ENCODE assay signal across 17 cellular contexts in the genomic region with DNA sequence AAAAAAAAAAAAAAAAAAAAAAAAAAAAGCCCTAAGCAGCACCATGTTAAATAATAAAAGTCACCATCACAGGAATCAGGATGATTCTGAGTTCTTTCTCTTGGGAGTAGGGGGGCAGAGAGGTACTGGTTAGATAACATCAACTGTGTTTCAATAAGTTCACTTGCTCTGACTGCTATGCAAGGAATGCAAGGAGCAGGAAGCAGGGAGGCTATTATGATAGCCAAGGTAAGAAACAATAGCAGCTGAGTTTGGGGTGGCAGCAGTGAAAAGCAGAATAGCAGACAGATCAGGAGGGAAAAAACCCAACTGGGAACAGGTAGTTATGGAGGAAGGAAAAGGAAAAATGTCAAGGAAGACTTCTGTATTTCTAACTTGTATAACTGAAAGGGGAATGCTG. TPM values are rescaled to one million over a fixed set of nuclear protein-coding genes. Genes with fewer than 3 reads are reported as not detected.
DNase-seq lines count a peak whose midpoint lies in the region; ATAC-seq and TF ChIP-seq lines count a peak whose summit lies in the region.
"Had no signal": no experiment of that assay in that cellular context is flagged by ENCODE, and none has a peak within 500 bp of the region (broad histone marks: within the 10 kb centered on the region; RNA-seq: fewer than 3 reads in every experiment).

No MANE protein-coding gene starts in this region.

- peaks cover 10% of the 10 kb centered on the region for H3K4me1 Mint-ChIP-seq in activated CD4-positive, alpha-beta T cell treated with anti-CD3 and anti-CD28 coated beads, Interleukin-2, amount 10 ng/mL, durations not matched to agents 7 days and 5 days
- peaks cover 15% of the 10 kb centered on the region for H3K4me1 Mint-ChIP-seq in stimulated activated memory B cell treated with anti-CD40 and anti-IgM and Interleukin-4, amounts not matched to agents 10 μg/mL and 1 μg/mL and 100 μg/mL, for 72 hours

- peak overlapping the region; percentile 37 for H3K27ac Mint-ChIP-seq in activated CD4-positive, alpha-beta T cell treated with anti-CD3 and anti-CD28 coated beads, Interleukin-2, amount 10 ng/mL, durations not matched to agents 7 days and 5 days
- H3K27ac Mint-ChIP-seq in stimulated activated memory B cell treated with anti-CD40 and anti-IgM and Interleukin-4, amounts not matched to agents 10 μg/mL and 1 μg/mL and 100 μg/mL, for 72 hours = peak overlapping the region; percentile 4

- DNase-seq in activated CD4-positive, alpha-beta T cell treated with anti-CD3 and anti-CD28 coated beads, Interleukin-2, amount 10 ng/mL, durations not matched to agents 7 days and 5 days = no peak
- no peak for DNase-seq in activated CD4-positive, alpha-beta T cell treated with anti-CD3 and anti-CD28 coated beads for 1 hour
- DNase-seq in astrocyte of the hippocampus (ENCODE audit: low read depth, low spot score) (peak; percentile 7), kidney tubule cell (ENCODE audit: low spot score) (peak; percentile 56), MV-4-11 (lab: John Stamatoyannopoulos, UW) (no peak), amniotic stem cell (lab: John Stamatoyannopoulos, UW) (no peak), GM13976 (ENCODE audit: low spot score) (no peak)
- DNase-seq: 8988T; CD4-positive, alpha-beta memory T cell; DND-41; KG1; NCI-H1436; NCI-H2081; NCI-H510A treated with DMSO at 0.1 percent for 48 hours; NCI-H82; PC-3 had no signal

- H3K4me3 Mint-ChIP-seq in activated CD4-positive, alpha-beta T cell treated with anti-CD3 and anti-CD28 coated beads, Interleukin-2, amount 10 ng/mL, durations not matched to agents 7 days and 5 days = no peak overlapping the region
- H3K4me3 Mint-ChIP-seq in stimulated activated memory B cell treated with anti-CD40 and anti-IgM and Interleukin-4, amounts not matched to agents 10 μg/mL and 1 μg/mL and 100 μg/mL, for 72 hours = no peak overlapping the region
- H3K4me3 Mint-ChIP-seq: CD4-positive, alpha-beta memory T cell had no signal

- ATAC-seq in stimulated activated memory B cell treated with anti-CD40 and anti-IgM and Interleukin-4, amounts not matched to agents 10 μg/mL and 1 μg/mL and 100 μg/mL, for 72 hours = no peak
- ATAC-seq: PC-3 had no signal

- H3K36me3 Mint-ChIP-seq in activated CD4-positive, alpha-beta T cell treated with anti-CD3 and anti-CD28 coated beads, Interleukin-2, amount 10 ng/mL, durations not matched to agents 7 days and 5 days (ENCODE audit: low read depth) = peaks cover 57% of the 10 kb centered on the region
- peaks cover 37% of the 10 kb centered on the region for H3K36me3 Mint-ChIP-seq in stimulated activated memory B cell treated with anti-CD40 and anti-IgM and Interleukin-4, amounts not matched to agents 10 μg/mL and 1 μg/mL and 100 μg/mL, for 72 hours

- POLR2A ChIA-PET in activated CD4-positive, alpha-beta T cell treated with anti-CD3 and anti-CD28 coated beads, Interleukin-2, amount 10 ng/mL, durations not matched to agents 7 days and 5 days (lab: Charles Lee) = no interaction called here

- no peaks in the 10 kb centered on the region for H3K27me3 Mint-ChIP-seq in activated CD4-positive, alpha-beta T cell treated with anti-CD3 and anti-CD28 coated beads, Interleukin-2, amount 10 ng/mL, durations not matched to agents 7 days and 5 days
- no peaks in the 10 kb centered on the region for H3K27me3 Mint-ChIP-seq in stimulated activated memory B cell treated with anti-CD40 and anti-IgM and Interleukin-4, amounts not matched to agents 10 μg/mL and 1 μg/mL and 100 μg/mL, for 72 hours
- H3K27me3 Mint-ChIP-seq: CD4-positive, alpha-beta memory T cell had no signal

- CTCF ChIA-PET in activated CD4-positive, alpha-beta T cell treated with anti-CD3 and anti-CD28 coated beads, Interleukin-2, amount 10 ng/mL, durations not matched to agents 7 days and 5 days (lab: Charles Lee) = interaction anchor here (1.2 kb wide), 1 partner anchor 8 kb away, joined by 5 read pairs; a partner anchor contains a TSS

- in situ Hi-C loops in GM13976 (cut with MboI; ENCODE audit: low sequenced_read_pairs, unreplicated experiment) = loop anchor here (25.0 kb wide), 1 partner anchor 197 kb away; no protein-coding TSS in a partner anchor

- TF ChIP-seq CTCF in GM13976 (IDR thresholded peaks at IDR 0.05; ENCODE audit: borderline replicate concordance, control extremely low read depth, extremely low read depth, insufficient read depth, missing control alignments) = no peak

- H3K9me3 Mint-ChIP-seq in activated CD4-positive, alpha-beta T cell treated with anti-CD3 and anti-CD28 coated beads, Interleukin-2, amount 10 ng/mL, durations not matched to agents 7 days and 5 days = no peaks in the 10 kb centered on the region
- H3K9me3 Mint-ChIP-seq in stimulated activated memory B cell treated with anti-CD40 and anti-IgM and Interleukin-4, amounts not matched to agents 10 μg/mL and 1 μg/mL and 100 μg/mL, for 72 hours = no peaks in the 10 kb centered on the region
- H3K9me3 Mint-ChIP-seq: CD4-positive, alpha-beta memory T cell had no signal

RNA-seq across cellular contexts. Expression of a gene that starts 8.2 kb away (rescaled TPM):
- 10 to 100 TPM; 31.4 to 31.7 TPM for total RNA-seq in activated CD4-positive, alpha-beta T cell treated with anti-CD3 and anti-CD28 coated beads, Interleukin-2, amount 10 ng/mL, durations not matched to agents 7 days and 5 days

Comparison
In these comparisons a context has a peak if more than half of its experiments do, and no peak if none do; other contexts are left out.
1. DNase-seq: peak in astrocyte of the hippocampus (single experiment) and kidney tubule cell (single experiment); none in activated CD4-positive, alpha-beta T cell treated with anti-CD3 and anti-CD28 coated beads, Interleukin-2, amount 10 ng/mL, durations not matched to agents 7 days and 5 days (single experiment), activated CD4-positive, alpha-beta T cell treated with anti-CD3 and anti-CD28 coated beads for 1 hour (single experiment), MV-4-11 (single experiment), amniotic stem cell (single experiment) and GM13976 (single experiment).